In genomic region chr1:229381234-229381633, GRCh38 we compare ENCODE assay signal across 17 cellular contexts. TPM values are rescaled to one million over a fixed set of nuclear protein-coding genes. Genes with fewer than 3 reads are reported as not detected.
DNase-seq lines count a peak whose midpoint lies in the region; ATAC-seq, FAIRE-seq and TF ChIP-seq lines count a peak whose summit lies in the region.
"Had no signal": no experiment of that assay in that cellular context is flagged by ENCODE, and none has a peak within 500 bp of the region (broad histone marks: within the 10 kb centered on the region; RNA-seq: fewer than 3 reads in every experiment).

No MANE protein-coding gene starts in this region.

- no peak overlapping the region for H3K27ac Mint-ChIP-seq in osteocyte (ENCODE audit: unreplicated experiment)
- H3K27ac Mint-ChIP-seq: activated naive CD4-positive, alpha-beta T cell treated with anti-CD3 and anti-CD28 coated beads, Interleukin-2, amount 10 ng/mL, durations not matched to agents 7 days and 5 days; mesothelial cell of epicardium had no signal

- H3K4me2 ChIP-seq in H1 (ENCODE audit: insufficient read depth in 1 of 2, low read depth in 2 of 2, low read length in 2 of 2) (peak overlapping the region; percentile 33 to 56; a peak in 2 of 4 replicates), neuronal stem cell (ENCODE audit: insufficient read depth, low read length, poor library complexity, severe bottlenecking) (no peak overlapping the region)
- H3K4me2 ChIP-seq: A549 had no signal

- H2BK12ac ChIP-seq in H1 (ENCODE audit: low read depth, low read length): peak overlapping the region; percentile 20; the same call in 1 of the 2 replicates
- H2BK12ac ChIP-seq in neuronal stem cell (ENCODE audit: low read length): no peak overlapping the region

- no peaks in the 10 kb centered on the region for H3K79me2 ChIP-seq in H1 (ENCODE audit: control insufficient read depth in 1 of 2, insufficient read depth in 2 of 2, low read length in 2 of 2)

- H2BK5ac ChIP-seq in H1 (ENCODE audit: low read depth, low read length) (peak overlapping the region; percentile 76; the same call in 1 of the 2 replicates), neuronal stem cell (ENCODE audit: low read length) (no peak overlapping the region)

- ATAC-seq in HG03025 (IDR thresholded peaks at IDR 0.05; ENCODE audit: low FRiP score, unreplicated experiment): no peak
- ATAC-seq: A549 had no signal

- H3K4me3 ChIP-seq in H1 (ENCODE audit: extremely low read depth in 1 of 4, insufficient read depth in 2 of 4, low read depth in 3 of 4, low read length in 4 of 4) (no peak overlapping the region), neuronal stem cell (ENCODE audit: low read length in 2 of 2) (no peak overlapping the region)
- H3K4me3 ChIP-seq: A549 had no signal

- H2BK20ac ChIP-seq in H1 (ENCODE audit: low read length): peak overlapping the region; percentile 23; the same call in 1 of the 2 replicates

- H2AK5ac ChIP-seq in H1 (ENCODE audit: low read depth, low read length) (no peak overlapping the region), neuronal stem cell (ENCODE audit: low read depth, low read length) (peak overlapping the region; percentile 54)

- H3K9me3 ChIP-seq in H1 (ENCODE audit: insufficient read depth in 2 of 2, low read depth in 1 of 2, low read length in 1 of 2): no peaks in the 10 kb centered on the region
- H3K9me3 ChIP-seq in neuronal stem cell (replicated peaks in 1 of 2; ENCODE audit: control insufficient read depth in 2 of 2, insufficient read depth in 1 of 2, low read depth in 1 of 2, low read length in 2 of 2): no peaks in the 10 kb centered on the region
- H3K9me3 ChIP-seq: A549 had no signal

- no peak overlapping the region for H3K4ac ChIP-seq in H1 (replicated peaks; ENCODE audit: insufficient read length, low read depth, low read length)
- H3K4ac ChIP-seq in neuronal stem cell (ENCODE audit: low read length): no peak overlapping the region

- no peak overlapping the region for H4K5ac ChIP-seq in H1 (ENCODE audit: insufficient read length, low read depth, low read length)

- H2BK15ac ChIP-seq in H1 (ENCODE audit: low read length): 0 out of 2 replicates have a peak overlapping the region, but pooled peaks have one; percentile 97
- H2BK15ac ChIP-seq in neuronal stem cell (ENCODE audit: low read length): no peak overlapping the region

- H4K91ac ChIP-seq in H1 (replicated peaks; ENCODE audit: insufficient read length, low read length): peak overlapping the region; percentile 78
- no peak overlapping the region for H4K91ac ChIP-seq in neuronal stem cell (ENCODE audit: low read depth, low read length, poor library complexity)

- H3K27ac ChIP-seq in H1 (ENCODE audit: low read depth, low read length) (no peak overlapping the region), neuronal stem cell (replicated peaks; ENCODE audit: low read length) (no peak overlapping the region)
- H3K27ac ChIP-seq: A549 had no signal

- H3K4me1 Mint-ChIP-seq in osteocyte (ENCODE audit: unreplicated experiment): no peaks in the 10 kb centered on the region
- H3K4me1 Mint-ChIP-seq: activated naive CD4-positive, alpha-beta T cell treated with anti-CD3 and anti-CD28 coated beads, Interleukin-2, amount 10 ng/mL, durations not matched to agents 7 days and 5 days; mesothelial cell of epicardium had no signal

- H3K4me1 ChIP-seq in H1 (replicated peaks in 1 of 4; ENCODE audit: control insufficient read depth in 3 of 4, insufficient read depth in 4 of 4, low read length in 3 of 4) (peaks cover 17 to 30% (median 20%) of the 10 kb centered on the region in 4 experiments), neuronal stem cell (ENCODE audit: control insufficient read depth in 2 of 2, insufficient read depth in 1 of 2, low read depth in 1 of 2, low read length in 2 of 2) (peaks cover 0 to 9% of the 10 kb centered on the region in 2 donors)

- no peak overlapping the region for H4K8ac ChIP-seq in H1 (ENCODE audit: extremely low read depth, insufficient read depth, low read length)
- no peak overlapping the region for H4K8ac ChIP-seq in neuronal stem cell (ENCODE audit: low read depth, low read length)

- H3K36me3 ChIP-seq in H1 (ENCODE audit: control insufficient read depth in 2 of 4, insufficient read depth in 4 of 4, low read length in 3 of 4) (no peaks in the 10 kb centered on the region), neuronal stem cell (replicated peaks in 1 of 2; ENCODE audit: control insufficient read depth in 2 of 2, insufficient read depth in 2 of 2, low read length in 2 of 2) (no peaks in the 10 kb centered on the region)

- H3K27me3 Mint-ChIP-seq in osteocyte (ENCODE audit: unreplicated experiment): peaks cover 6% of the 10 kb centered on the region
- H3K27me3 Mint-ChIP-seq: brain had no signal

- H3K23ac ChIP-seq in H1 (ENCODE audit: insufficient read length): no peak overlapping the region
- H3K23ac ChIP-seq in neuronal stem cell (ENCODE audit: low read depth, low read length, poor library complexity): no peak overlapping the region

- TF ChIP-seq POLR2A in H1 (IDR thresholded peaks at IDR 0.05; ENCODE audit: control extremely low read depth in 1 of 2, low read depth in 2 of 2, low read length in 2 of 2): no peak

- H3K18ac ChIP-seq in H1 (ENCODE audit: extremely low read depth, low read length): peak overlapping the region; percentile 40; the same call in 1 of the 2 replicates
- peak overlapping the region; percentile 72 for H3K18ac ChIP-seq in neuronal stem cell (ENCODE audit: low read length)

- no peak overlapping the region for H3K4me3 Mint-ChIP-seq in osteocyte (ENCODE audit: unreplicated experiment)
- H3K4me3 Mint-ChIP-seq: activated naive CD4-positive, alpha-beta T cell treated with anti-CD3 and anti-CD28 coated beads, Interleukin-2, amount 10 ng/mL, durations not matched to agents 7 days and 5 days; mesothelial cell of epicardium had no signal

- H3K36me3 Mint-ChIP-seq in osteocyte (ENCODE audit: unreplicated experiment): no peaks in the 10 kb centered on the region
- H3K36me3 Mint-ChIP-seq: activated naive CD4-positive, alpha-beta T cell treated with anti-CD3 and anti-CD28 coated beads, Interleukin-2, amount 10 ng/mL, durations not matched to agents 7 days and 5 days; brain; mesothelial cell of epicardium had no signal

- CTCF ChIA-PET in H1 (lab: Charles Lee; ENCODE audit: partially characterized antibody): interaction anchor here (0.6 to 2.7 kb wide), 5 partner anchors 11 to 574 kb away, joined by 3 to 12 read pairs (median 3); no protein-coding TSS in a partner anchor

- H3K9ac ChIP-seq in H1 (replicated peaks in 1 of 4; ENCODE audit: extremely low read depth in 1 of 4, low read depth in 3 of 4, low read length in 3 of 4) (no peak overlapping the region), neuronal stem cell (ENCODE audit: low read depth, low read length, poor library complexity) (no peak overlapping the region)

- DNase-seq in NCI-H1417 (lab: John Stamatoyannopoulos, UW): peak in 2 of 3 experiments; percentile 35 to 75
- DNase-seq in NCI-H1417 treated with DMSO at 0.1 percent for 48 hours (lab: John Stamatoyannopoulos, UW): no peak
- DNase-seq in NCI-H2081 (lab: John Stamatoyannopoulos, UW): peak; percentile 93 to 96
- peak; percentile 41 to 65 for DNase-seq in H1 (ENCODE audit: low read depth in 1 of 2, low spot score in 2 of 2)
- no peak for DNase-seq in neuronal stem cell (ENCODE audit: low spot score)
- DNase-seq in osteocyte (ENCODE audit: extremely low spot score, unreplicated experiment): no peak
- no peak for DNase-seq in activated naive CD4-positive, alpha-beta T cell treated with Interleukin-2 at 50 U/mL for 16 hours
- DNase-seq: activated naive CD4-positive, alpha-beta T cell treated with anti-CD3 and anti-CD28 coated beads, Interleukin-2, amount 10 ng/mL, durations not matched to agents 7 days and 5 days; effector CD4-positive, alpha-beta T cell; MM.1S; occipital lobe; SHP77 treated with DMSO at 0.1 percent for 48 hours; stimulated activated CD4-positive, alpha-beta T cell treated with anti-CD3 and anti-CD28 coated beads, Interleukin-12 subunit alpha, Interleukin-12 subunit beta, amount 100 ng/mL, for 4 hours had no signal

- H4K20me1 ChIP-seq in H1 (replicated peaks in 1 of 2; ENCODE audit: control insufficient read depth in 1 of 2, insufficient read depth in 2 of 2, low read length in 2 of 2): no peaks in the 10 kb centered on the region

- TF ChIP-seq CTCF in H1 (IDR thresholded peaks at IDR 0.05; ENCODE audit: control extremely low read depth in 1 of 3, insufficient read depth in 1 of 3, low read depth in 1 of 3, low read length in 3 of 3) (peak in 2 of 3 experiments; percentile 25 to 26; a peak in 3 of 4 replicates), osteocyte (IDR thresholded peaks at IDR 0.05) (no peak)

- TF ChIP-seq EP300 in H1 (IDR thresholded peaks at IDR 0.05; ENCODE audit: borderline replicate concordance in 1 of 2, low read depth in 2 of 2, low read length in 2 of 2): no peak

- H3K56ac ChIP-seq in H1 (replicated peaks; ENCODE audit: insufficient read length, low read depth, low read length): no peak overlapping the region

- FAIRE-seq in H1 (lab: Jason Lieb, UNC): no peak
- FAIRE-seq: A549 had no signal

- H3K14ac ChIP-seq in H1 (ENCODE audit: insufficient read length) (no peak overlapping the region), neuronal stem cell (ENCODE audit: low read length) (no peak overlapping the region)

- H3K23me2 ChIP-seq in H1 (ENCODE audit: low read depth, low read length): no peaks in the 10 kb centered on the region

- no peak overlapping the region for H2AFZ ChIP-seq in H1 (ENCODE audit: low read length)
- no peak overlapping the region for H2AFZ ChIP-seq in neuronal stem cell (ENCODE audit: low read length)

- POLR2A ChIA-PET in H1 (lab: Charles Lee; ENCODE audit: partially characterized antibody): interaction anchor here (2.0 kb wide), 1 partner anchor 16 kb away, joined by 4 read pairs; no protein-coding TSS in a partner anchor

- peak; percentile 37 to 54 for TF ChIP-seq RAD21 in H1 (IDR thresholded peaks at IDR 0.05 in 1 of 2, conservative IDR thresholded peaks at IDR 0.05 in 1 of 2; ENCODE audit: low read depth in 2 of 2, low read length in 2 of 2)

- no peaks in the 10 kb centered on the region for H3K79me1 ChIP-seq in H1 (ENCODE audit: low read depth, low read length)
- H3K79me1 ChIP-seq in neuronal stem cell (ENCODE audit: low read depth, low read length): no peaks in the 10 kb centered on the region

- H2BK120ac ChIP-seq in H1 (replicated peaks; ENCODE audit: low read depth, low read length) (no peak overlapping the region), neuronal stem cell (ENCODE audit: low read depth, low read length) (no peak overlapping the region)

- H3K27me3 ChIP-seq in H1 (replicated peaks in 1 of 4; ENCODE audit: control insufficient read depth in 3 of 4, extremely low read depth in 1 of 4, insufficient read depth in 3 of 4, low read length in 3 of 4) (peaks cover 0 to 2% (median under 1%) of the 10 kb centered on the region in 4 experiments; a peak in 2 of 7 replicates), neuronal stem cell (ENCODE audit: control insufficient read depth in 3 of 3, insufficient read depth in 3 of 3, low read depth in 1 of 3, low read length in 3 of 3) (peaks cover 0 to 25% (median 0%) of the 10 kb centered on the region in 3 experiments)

- 51% methylated on average over 7 of the region's 8 CpGs; no CpG with 5 or more reads in 1 of the 2 experiments for WGBS in H1 (ENCODE audit: extremely low coverage in 1 of 2, insufficient coverage in 1 of 2, insufficient read length in 1 of 2, insufficient replicate concordance in 2 of 2, low coverage in 1 of 2, low lambda C conversion rate in 2 of 2, missing lambda C conversion rate in 1 of 2), 2 experiments
- WGBS in neuronal stem cell (ENCODE audit: extremely low coverage in 2 of 2, insufficient read length in 2 of 2, insufficient replicate concordance in 1 of 2), 2 donors: no CpG with 5 or more reads among the region's 8 CpGs

- no peaks in the 10 kb centered on the region for H3K9me3 Mint-ChIP-seq in osteocyte (ENCODE audit: unreplicated experiment)
- H3K9me3 Mint-ChIP-seq: activated naive CD4-positive, alpha-beta T cell treated with anti-CD3 and anti-CD28 coated beads, Interleukin-2, amount 10 ng/mL, durations not matched to agents 7 days and 5 days; mesothelial cell of epicardium had no signal

RNA-seq across cellular contexts. Expression of gene CCSAP, which starts 38.4 kb away (rescaled TPM):
- total RNA-seq in H1 (2021; fragmentation: NEBNext Ultra II Directional; extraction: Animal tissue kit (Norgen Biotek cat#: 25700)): 16.5 and 17.2 TPM in 2 replicates
- polyA plus RNA-seq in H1 (2011; rRNA removed): 2.4 and 3.5 TPM in 2 replicates
- 4.1 TPM for polyA plus RNA-seq in H1 (2011; cell fraction: cytosol; rRNA removed)
- 2.0 TPM for polyA plus RNA-seq in H1 (2011; cell fraction: nucleus; rRNA removed)
- polyA plus RNA-seq in H1 (2012, experiment 1 of 2): 3.4 to 7.0 TPM (median 4.6 TPM) in 4 replicates
- 0.58 TPM for polyA plus RNA-seq in H1 (2012, experiment 2 of 2)
- polyA plus RNA-seq in H1 (2013, experiment 1 of 2): 12.3 TPM
- 13.5 TPM for polyA plus RNA-seq in H1 (2013, experiment 2 of 2)
- 6.1 and 6.3 TPM in 2 replicates for polyA minus RNA-seq in H1 (2011; rRNA and poly(A)+ RNA removed)
- 6.4 TPM for polyA minus RNA-seq in H1 (2011; cell fraction: cytosol; rRNA and poly(A)+ RNA removed)
- 10.9 TPM for polyA minus RNA-seq in H1 (2011; cell fraction: nucleus; rRNA and poly(A)+ RNA removed)
- 9.2 TPM for polyA plus RNA-seq in neuronal stem cell (2013, experiment 1 of 2)
- polyA plus RNA-seq in neuronal stem cell (2013, experiment 2 of 2): 9.5 TPM
- 5.4 and 5.7 TPM in 2 replicates for total RNA-seq in osteocyte

RNA-seq across cellular contexts. Expression of gene ACTA1, which starts 52.7 kb away (rescaled TPM):
- 56.2 and 58.2 TPM in 2 replicates for total RNA-seq in H1 (2021; fragmentation: NEBNext Ultra II Directional; extraction: Animal tissue kit (Norgen Biotek cat#: 25700))
- polyA plus RNA-seq in H1 (2011; rRNA removed): 23.5 and 49.6 TPM in 2 replicates
- 29.2 TPM for polyA plus RNA-seq in H1 (2011; cell fraction: cytosol; rRNA removed)
- polyA plus RNA-seq in H1 (2011; cell fraction: nucleus; rRNA removed): 34.0 TPM
- 27.7 to 38.9 TPM (median 29.2 TPM) in 4 replicates for polyA plus RNA-seq in H1 (2012, experiment 1 of 2)
- 32.8 TPM for polyA plus RNA-seq in H1 (2012, experiment 2 of 2)
- 60.4 TPM for polyA plus RNA-seq in H1 (2013, experiment 1 of 2)
- 60.9 TPM for polyA plus RNA-seq in H1 (2013, experiment 2 of 2)
- 9.3 and 14.8 TPM in 2 replicates for polyA minus RNA-seq in H1 (2011; rRNA and poly(A)+ RNA removed)
- 31.8 TPM for polyA minus RNA-seq in H1 (2011; cell fraction: cytosol; rRNA and poly(A)+ RNA removed)
- 13.7 TPM for polyA minus RNA-seq in H1 (2011; cell fraction: nucleus; rRNA and poly(A)+ RNA removed)
- polyA plus RNA-seq in neuronal stem cell (2013, experiment 1 of 2): 7.1 TPM
- 6.8 TPM for polyA plus RNA-seq in neuronal stem cell (2013, experiment 2 of 2)
- 0.55 TPM in 1 of 2 replicates, not detected in the other for total RNA-seq in osteocyte

Comparison
In these comparisons a context has a peak if more than half of its experiments do, and no peak if none do; other contexts are left out.
1. DNase-seq: peak in NCI-H1417 (2 of 3), NCI-H2081 (2 of 2) and H1 (2 of 2); none in NCI-H1417 treated with DMSO at 0.1 percent for 48 hours (single experiment), neuronal stem cell (single experiment), osteocyte (single experiment) and activated naive CD4-positive, alpha-beta T cell treated with Interleukin-2 at 50 U/mL for 16 hours (single experiment).
2. RNA of gene ACTA1, which starts 52.7 kb away (total RNA-seq): 56.2 to 58.2 TPM in H1; 0.55 TPM in osteocyte; every median in the first group is over 10 times any median in the second.